15 cellular contexts compared by ENCODE assay signal in genomic region chr3:193853511-193854219, GRCh38.
A peak's percentile ranks its signal among the peaks of the same experiment; 100 is the strongest.
DNase-seq lines count a peak whose midpoint lies in the region; FAIRE-seq and TF ChIP-seq lines count a peak whose summit lies in the region.
"Had no signal": no experiment of that assay in that cellular context is flagged by ENCODE, and none has a peak within 500 bp of the region (broad histone marks: within the 10 kb centered on the region; RNA-seq: fewer than 3 reads in every experiment).

No MANE protein-coding gene starts in this region.

- no peak for FAIRE-seq in small intestine (lab: Jason Lieb, UNC)

- CTCF ChIA-PET in PC-9 (lab: Charles Lee): interaction anchor here (0.5 to 1.2 kb wide), 3 partner anchors 9 to 18 kb away, joined by 3 to 11 read pairs (median 7); no protein-coding TSS in a partner anchor

- no peak for TF ChIP-seq CTCF in PC-9 (conservative IDR thresholded peaks at IDR 0.05)
- TF ChIP-seq CTCF in ascending aorta (IDR thresholded peaks at IDR 0.05): no peak

- intact Hi-C loops in PC-9 (cut with micrococcal nuclease; ENCODE audit: unreplicated experiment): loop anchor here (1.0 to 2.0 kb wide), 12 partner anchors 19 to 461 kb away; no protein-coding TSS in a partner anchor
- intact Hi-C loops in ascending aorta (cut with DNase I): no loop called here

- H4K20me1 ChIP-seq in PC-9 (ENCODE audit: insufficient read depth): no peaks in the 10 kb centered on the region

- H3K4me1 ChIP-seq in PC-9 (replicated peaks; ENCODE audit: insufficient read depth) (peaks cover 83% of the 10 kb centered on the region), small intestine (ENCODE audit: control insufficient read depth in 2 of 2, insufficient read depth in 1 of 2, low read depth in 1 of 2, low read length in 1 of 2) (peaks cover 2% of the 10 kb centered on the region in 2 donors), ascending aorta (peaks cover 0 to 17% of the 10 kb centered on the region in 2 donors)

- peak overlapping the region; percentile 84 for H3K4me2 ChIP-seq in PC-9

- H3F3A ChIP-seq in PC-9 (ENCODE audit: insufficient read depth, low read depth): peaks cover 74% of the 10 kb centered on the region

- H3K27me3 ChIP-seq in PC-9 (ENCODE audit: insufficient read depth, low read depth) (no peaks in the 10 kb centered on the region), small intestine (ENCODE audit: control insufficient read depth in 2 of 2, insufficient read depth in 2 of 2, low read length in 2 of 2) (no peaks in the 10 kb centered on the region), ascending aorta (no peaks in the 10 kb centered on the region)

- peak overlapping the region; percentile 98 for H3K27ac ChIP-seq in PC-9
- peak overlapping the region; percentile 78 for H3K27ac ChIP-seq in epithelial cell of prostate
- peak overlapping the region; percentile 81 to 84 for H3K27ac ChIP-seq in small intestine (ENCODE audit: low read depth in 1 of 2, low read length in 1 of 2)
- no peak overlapping the region for H3K27ac ChIP-seq in ascending aorta
- H3K27ac ChIP-seq: psoas muscle had no signal

- H3K9me3 ChIP-seq in PC-9 (ENCODE audit: insufficient read depth, low read depth): 0 out of 2 replicates have a peak, but pooled peaks cover 13% of the 10 kb centered on the region
- no peaks in the 10 kb centered on the region for H3K9me3 ChIP-seq in small intestine (ENCODE audit: control insufficient read depth, low read depth)
- H3K9me3 ChIP-seq in ascending aorta: no peaks in the 10 kb centered on the region
- H3K9me3 ChIP-seq: psoas muscle had no signal

- DNase-seq in H4 (ENCODE audit: low spot score) (peak; percentile 37), PC-9 (peak; percentile 72 to 99), epithelial cell of prostate (ENCODE audit: low read depth, low spot score) (peak; percentile 63), small intestine (peak; percentile 74), islet precursor cell (no peak), ascending aorta (ENCODE audit: low spot score in 2 of 2) (no peak), COLO829 (ENCODE audit: low spot score) (no peak)
- DNase-seq: activated naive CD8-positive, alpha-beta T cell treated with anti-CD3 and anti-CD28 coated beads for 36 hours; DMS 273 treated with DMSO at 0.1 percent for 48 hours; H9; IMR-90; NCI-H1930; psoas muscle; stimulated activated CD4-positive, alpha-beta T cell treated with anti-CD3 and anti-CD28 coated beads, Interleukin-4, amount 100 ng/mL, for 4 hours; stimulated activated naive CD8-positive, alpha-beta T cell treated with anti-CD3 and anti-CD28 coated beads, Interleukin-15, amount 100 ng/mL, for 72 hours had no signal

- POLR2A ChIA-PET in PC-9 (lab: Charles Lee; ENCODE audit: unreplicated experiment): interaction anchor here (0.6 to 1.3 kb wide), 14 partner anchors 10 to 538 kb away, joined by 3 to 27 read pairs (median 4); partner anchors contain the start of gene HES1

- H3K79me2 ChIP-seq in PC-9 (ENCODE audit: low read depth): no peaks in the 10 kb centered on the region

- H3K36me3 ChIP-seq in PC-9 (ENCODE audit: low read depth): no peaks in the 10 kb centered on the region
- H3K36me3 ChIP-seq in small intestine (ENCODE audit: control insufficient read depth in 2 of 2, insufficient read depth in 2 of 2, low read length in 2 of 2): no peaks in the 10 kb centered on the region
- no peaks in the 10 kb centered on the region for H3K36me3 ChIP-seq in ascending aorta

- no peaks in the 10 kb centered on the region for H3K9me2 ChIP-seq in PC-9 (ENCODE audit: insufficient read depth)

- H2AFZ ChIP-seq in PC-9: peak overlapping the region; percentile 19; the same call in 1 of the 2 replicates

- 20 to 51% (median 27%) methylated on average over 3 of the region's 3 CpGs for WGBS in small intestine, 3 donors

- BruUV-seq in PC-9 (replicated peaks; lab: Mats Ljungman, UMichigan): no TSS peak

- H3K4me3 ChIP-seq in PC-9 (no peak overlapping the region), small intestine (ENCODE audit: low read depth in 1 of 2, low read length in 2 of 2) (no peak overlapping the region), ascending aorta (no peak overlapping the region)
- H3K4me3 ChIP-seq: psoas muscle had no signal

Comparison
In these comparisons a context has a peak if more than half of its experiments do, and no peak if none do; other contexts are left out.
1. DNase-seq: peak in H4 (single experiment), PC-9 (2 of 2), epithelial cell of prostate (single experiment) and small intestine (single experiment); none in islet precursor cell (single experiment), ascending aorta (0 of 2) and COLO829 (single experiment).
2. H3K27ac ChIP-seq: peak in PC-9 (single experiment), epithelial cell of prostate (single experiment) and small intestine (2 of 2); none in ascending aorta (0 of 2).